In genomic region chr17:57945999-57946797, GRCh38 we compare ENCODE assay signal across 8 cellular contexts. TPM values are rescaled to one million over a fixed set of nuclear protein-coding genes. Genes with fewer than 3 reads are reported as not detected.
DNase-seq lines count a peak whose midpoint lies in the region; ATAC-seq, FAIRE-seq and TF ChIP-seq lines count a peak whose summit lies in the region.

No MANE protein-coding gene starts in this region.

- H3K27ac Mint-ChIP-seq in activated naive CD4-positive, alpha-beta T cell treated with anti-CD3 and anti-CD28 coated beads, Interleukin-2, amount 10 ng/mL, durations not matched to agents 7 days and 5 days: no peak overlapping the region
- peak overlapping the region in 1 of 2 donors; percentile 9 for H3K27ac Mint-ChIP-seq in activated naive CD4-positive, alpha-beta T cell treated with anti-CD3 and anti-CD28 coated beads, Interleukin-2, amount 50 U/mL, for 72 hours

- H2BK15ac ChIP-seq in neuronal stem cell (ENCODE audit: low read length): no peak overlapping the region

- no peak overlapping the region for H2AFZ ChIP-seq in neuronal stem cell (ENCODE audit: low read length)

- no peak overlapping the region for H3K27ac ChIP-seq in HUES64 (ENCODE audit: low read depth, low read length)
- H3K27ac ChIP-seq in neuronal stem cell (replicated peaks; ENCODE audit: low read length): no peak overlapping the region
- H3K27ac ChIP-seq in small intestine (ENCODE audit: low read depth in 1 of 2, low read length in 1 of 2): peak overlapping the region in 1 of 2 donors; percentile 90

- H3K27me3 ChIP-seq in HUES64 (ENCODE audit: insufficient read depth, low read length): no peaks in the 10 kb centered on the region
- H3K27me3 ChIP-seq in neuronal stem cell (ENCODE audit: control insufficient read depth in 3 of 3, insufficient read depth in 3 of 3, low read depth in 1 of 3, low read length in 3 of 3): no peaks in the 10 kb centered on the region
- no peaks in the 10 kb centered on the region for H3K27me3 ChIP-seq in small intestine (ENCODE audit: control insufficient read depth in 2 of 2, insufficient read depth in 2 of 2, low read length in 2 of 2)

- TF ChIP-seq CTCF in choroid plexus epithelial cell (conservative IDR thresholded peaks at IDR 0.05; ENCODE audit: low read depth, low read length): no peak

- peaks cover 37% of the 10 kb centered on the region for H3K4me1 ChIP-seq in HUES64 (ENCODE audit: insufficient read depth, low read length)
- H3K4me1 ChIP-seq in neuronal stem cell (ENCODE audit: control insufficient read depth in 2 of 2, insufficient read depth in 1 of 2, low read depth in 1 of 2, low read length in 2 of 2): peaks cover 29 to 41% of the 10 kb centered on the region in 2 donors
- H3K4me1 ChIP-seq in small intestine (ENCODE audit: control insufficient read depth in 2 of 2, insufficient read depth in 1 of 2, low read depth in 1 of 2, low read length in 1 of 2): peaks cover 0 to 24% of the 10 kb centered on the region in 2 donors

- no peak overlapping the region for H2BK5ac ChIP-seq in neuronal stem cell (ENCODE audit: low read length)

- H3K79me1 ChIP-seq in neuronal stem cell (ENCODE audit: low read depth, low read length): no peaks in the 10 kb centered on the region

- H3K4me1 Mint-ChIP-seq in activated naive CD4-positive, alpha-beta T cell treated with anti-CD3 and anti-CD28 coated beads, Interleukin-2, amount 10 ng/mL, durations not matched to agents 7 days and 5 days: peaks cover 42% of the 10 kb centered on the region

- H3K9ac ChIP-seq in HUES64 (ENCODE audit: low read depth, low read length) (0 out of 2 replicates have a peak overlapping the region, but pooled peaks have one; percentile 14), neuronal stem cell (ENCODE audit: low read depth, low read length, poor library complexity) (no peak overlapping the region)

- no peak for FAIRE-seq in small intestine (lab: Jason Lieb, UNC)

- H3K9me3 ChIP-seq in HUES64 (ENCODE audit: insufficient read depth, low read depth, low read length): no peaks in the 10 kb centered on the region
- H3K9me3 ChIP-seq in neuronal stem cell (replicated peaks in 1 of 2; ENCODE audit: control insufficient read depth in 2 of 2, insufficient read depth in 1 of 2, low read depth in 1 of 2, low read length in 2 of 2): no peaks in the 10 kb centered on the region
- no peaks in the 10 kb centered on the region for H3K9me3 ChIP-seq in small intestine (ENCODE audit: control insufficient read depth, low read depth)

- no peaks in the 10 kb centered on the region for H3K36me3 Mint-ChIP-seq in activated naive CD4-positive, alpha-beta T cell treated with anti-CD3 and anti-CD28 coated beads, Interleukin-2, amount 10 ng/mL, durations not matched to agents 7 days and 5 days
- H3K36me3 Mint-ChIP-seq in activated naive CD4-positive, alpha-beta T cell treated with anti-CD3 and anti-CD28 coated beads, Interleukin-2, amount 50 U/mL, for 72 hours: no peaks in the 10 kb centered on the region

- H3K9me3 Mint-ChIP-seq in activated naive CD4-positive, alpha-beta T cell treated with anti-CD3 and anti-CD28 coated beads, Interleukin-2, amount 10 ng/mL, durations not matched to agents 7 days and 5 days: no peaks in the 10 kb centered on the region
- H3K9me3 Mint-ChIP-seq in activated naive CD4-positive, alpha-beta T cell treated with anti-CD3 and anti-CD28 coated beads, Interleukin-2, amount 50 U/mL, for 72 hours: no peaks in the 10 kb centered on the region

- peak overlapping the region; percentile 44 for H3K4me3 Mint-ChIP-seq in activated naive CD4-positive, alpha-beta T cell treated with anti-CD3 and anti-CD28 coated beads, Interleukin-2, amount 10 ng/mL, durations not matched to agents 7 days and 5 days

- no peak overlapping the region for H2AK5ac ChIP-seq in neuronal stem cell (ENCODE audit: low read depth, low read length)

- H3K23ac ChIP-seq in neuronal stem cell (ENCODE audit: low read depth, low read length, poor library complexity): no peak overlapping the region

- H3K4me3 ChIP-seq in HUES64 (ENCODE audit: low read length) (no peak overlapping the region), choroid plexus epithelial cell (ENCODE audit: low read depth, low read length) (peak overlapping the region; percentile 48), neuronal stem cell (ENCODE audit: low read length in 2 of 2) (no peak overlapping the region), small intestine (ENCODE audit: low read depth in 1 of 2, low read length in 2 of 2) (peak overlapping the region in 1 of 2 donors; percentile 20)

- H3K18ac ChIP-seq in neuronal stem cell (ENCODE audit: low read length): peak overlapping the region; percentile 15

- ATAC-seq in activated naive CD4-positive, alpha-beta T cell treated with anti-CD3 and anti-CD28 coated beads, Interleukin-2, amount 50 U/mL, for 72 hours: no peak

- no peak overlapping the region for H4K91ac ChIP-seq in neuronal stem cell (ENCODE audit: low read depth, low read length, poor library complexity)

- no peak overlapping the region for H3K4ac ChIP-seq in neuronal stem cell (ENCODE audit: low read length)

- H2BK12ac ChIP-seq in neuronal stem cell (ENCODE audit: low read length): no peak overlapping the region

- no peak overlapping the region for H4K8ac ChIP-seq in neuronal stem cell (ENCODE audit: low read depth, low read length)

- CTCF ChIA-PET in activated naive CD4-positive, alpha-beta T cell treated with anti-CD3 and anti-CD28 coated beads, Interleukin-2, amount 10 ng/mL, durations not matched to agents 7 days and 5 days (lab: Charles Lee): interaction anchor here (0.7 to 1.0 kb wide), 2 partner anchors 41 to 61 kb away, joined by 3 to 4 read pairs; no protein-coding TSS in a partner anchor

- H3K27me3 Mint-ChIP-seq in activated naive CD4-positive, alpha-beta T cell treated with anti-CD3 and anti-CD28 coated beads, Interleukin-2, amount 10 ng/mL, durations not matched to agents 7 days and 5 days: peaks cover 51% of the 10 kb centered on the region

- H3K14ac ChIP-seq in neuronal stem cell (ENCODE audit: low read length): no peak overlapping the region

- H2BK120ac ChIP-seq in neuronal stem cell (ENCODE audit: low read depth, low read length): no peak overlapping the region

- no peaks in the 10 kb centered on the region for H3K36me3 ChIP-seq in HUES64 (ENCODE audit: insufficient read depth, low read length)
- peaks cover 0 to 3% of the 10 kb centered on the region in 2 donors for H3K36me3 ChIP-seq in neuronal stem cell (replicated peaks in 1 of 2; ENCODE audit: control insufficient read depth in 2 of 2, insufficient read depth in 2 of 2, low read length in 2 of 2)
- H3K36me3 ChIP-seq in small intestine (ENCODE audit: control insufficient read depth in 2 of 2, insufficient read depth in 2 of 2, low read length in 2 of 2): no peaks in the 10 kb centered on the region

- no peak overlapping the region for H3K4me2 ChIP-seq in neuronal stem cell (ENCODE audit: insufficient read depth, low read length, poor library complexity, severe bottlenecking)

- no peak for DNase-seq in activated naive CD4-positive, alpha-beta T cell treated with anti-CD3 and anti-CD28 coated beads, Interleukin-2, amount 10 ng/mL, durations not matched to agents 7 days and 5 days
- no peak for DNase-seq in activated naive CD4-positive, alpha-beta T cell treated with anti-CD3 and anti-CD28 coated beads, Interleukin-2, amount 50 U/mL, for 72 hours (ENCODE audit: low spot score in 2 of 2)
- DNase-seq in choroid plexus epithelial cell (ENCODE audit: low read depth): no peak
- DNase-seq in neuronal stem cell (ENCODE audit: low spot score): no peak
- no peak for DNase-seq in dermis blood vessel endothelial cell
- DNase-seq in small intestine: no peak
- no peak for DNase-seq in NCI-H1930 (lab: John Stamatoyannopoulos, UW)

- WGBS in HUES64: 69% methylated on average over 6 of the region's 6 CpGs
- no CpG with 5 or more reads among the region's 6 CpGs for WGBS in neuronal stem cell (ENCODE audit: extremely low coverage in 2 of 2, insufficient read length in 2 of 2, insufficient replicate concordance in 1 of 2), 2 donors
- 17 to 21% (median 20%) methylated on average over 6 of the region's 6 CpGs for WGBS in small intestine, 3 donors

RNA-seq across cellular contexts. Expression of gene CUEDC1, which starts 9.0 kb away (rescaled TPM):
- total RNA-seq in activated naive CD4-positive, alpha-beta T cell treated with anti-CD3 and anti-CD28 coated beads, Interleukin-2, amount 50 U/mL, for 72 hours: under 1 TPM in 1 of 2 donors, not detected in 1; 0.84 TPM
- polyA plus RNA-seq in HUES64 (2013, experiment 1 of 2): 13.1 TPM
- polyA plus RNA-seq in HUES64 (2013, experiment 2 of 2): 17.7 TPM
- polyA plus RNA-seq in neuronal stem cell (2013, experiment 1 of 2): 23.4 TPM
- 22.7 TPM for polyA plus RNA-seq in neuronal stem cell (2013, experiment 2 of 2)
- 6.5 and 6.8 TPM in 2 replicates for total RNA-seq in dermis blood vessel endothelial cell
- 10 to 100 TPM in 1 of 3 donors, 1 to 10 TPM in 2; 1.6 to 14.9 (median 6.8) TPM for polyA plus RNA-seq in small intestine

RNA-seq across cellular contexts. Expression of gene VEZF1, which starts 41.9 kb away (rescaled TPM):
- total RNA-seq in activated naive CD4-positive, alpha-beta T cell treated with anti-CD3 and anti-CD28 coated beads, Interleukin-2, amount 50 U/mL, for 72 hours: 10 to 100 TPM; 23.1 to 31.3 TPM
- polyA plus RNA-seq in HUES64 (2013, experiment 1 of 2): 66.4 TPM
- 76.5 TPM for polyA plus RNA-seq in HUES64 (2013, experiment 2 of 2)
- polyA plus RNA-seq in neuronal stem cell (2013, experiment 1 of 2): 83.0 TPM
- polyA plus RNA-seq in neuronal stem cell (2013, experiment 2 of 2): 85.4 TPM
- total RNA-seq in dermis blood vessel endothelial cell: 30.8 and 36.4 TPM in 2 replicates
- 10 to 100 TPM; 11.4 to 25.6 (median 11.9) TPM for polyA plus RNA-seq in small intestine
